8 cellular contexts compared by ENCODE assay signal in genomic region chr1:30757196-30757949, GRCh38. TPM values are rescaled to one million over a fixed set of nuclear protein-coding genes. Genes with fewer than 3 reads are reported as not detected.
A peak's percentile ranks its signal among the peaks of the same experiment; 100 is the strongest.
DNase-seq lines count a peak whose midpoint lies in the region; FAIRE-seq and TF ChIP-seq lines count a peak whose summit lies in the region.

A gene with protein sequence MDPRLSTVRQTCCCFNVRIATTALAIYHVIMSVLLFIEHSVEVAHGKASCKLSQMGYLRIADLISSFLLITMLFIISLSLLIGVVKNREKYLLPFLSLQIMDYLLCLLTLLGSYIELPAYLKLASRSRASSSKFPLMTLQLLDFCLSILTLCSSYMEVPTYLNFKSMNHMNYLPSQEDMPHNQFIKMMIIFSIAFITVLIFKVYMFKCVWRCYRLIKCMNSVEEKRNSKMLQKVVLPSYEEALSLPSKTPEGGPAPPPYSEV (minus strand): TSS chr1:30757774. CDS start chr1:30757745, 29 bp downstream.

- peak within 1 kb of the TSS in 1 of 2 experiments; percentile 21 for H3K4ac ChIP-seq in mesenchymal stem cell (ENCODE audit: low read depth in 1 of 2, low read length in 2 of 2)

- no peaks in the 10 kb centered on the region for H3K9me3 Mint-ChIP-seq in T-helper 2 cell treated with Interferon-gamma antibody and Interleukin-4, amounts not matched to agents 5 μg/mL and 100 μg/mL, for 36 hours

- peak within 1 kb of the TSS; percentile 78 for H4K8ac ChIP-seq in mesenchymal stem cell (ENCODE audit: low read length)

- H4K91ac ChIP-seq in mesenchymal stem cell (ENCODE audit: low read length) = peak within 1 kb of the TSS; percentile 57

- H3K36me3 ChIP-seq in mammary epithelial cell (ENCODE audit: insufficient read depth, low read length) (no peaks in the 10 kb centered on the region), mesenchymal stem cell (ENCODE audit: control insufficient read depth in 1 of 2, insufficient read depth in 2 of 2, low read depth in 1 of 2, low read length in 2 of 2) (no peaks in the 10 kb centered on the region), thymus (ENCODE audit: control insufficient read depth, insufficient read depth) (peaks cover 2% of the 10 kb centered on the region)

- H3K27ac ChIP-seq in mammary epithelial cell (ENCODE audit: insufficient read depth, low read depth, low read length) (no peak within 1 kb of the TSS), mesenchymal stem cell (ENCODE audit: low read length, poor library complexity, severe bottlenecking) (no peak within 1 kb of the TSS), thymus (ENCODE audit: low read depth) (peak within 1 kb of the TSS; percentile 95)

- CTCF ChIA-PET in mammary epithelial cell (lab: Charles Lee; ENCODE audit: low non-redundant PET) = no interaction called here

- peak within 1 kb of the TSS in 1 of 2 experiments; percentile 19 for H3K14ac ChIP-seq in mesenchymal stem cell (ENCODE audit: low read length in 2 of 2)

- TF ChIP-seq POLR2A in GM15510 (IDR thresholded peaks at IDR 0.05; ENCODE audit: borderline replicate concordance, extremely low read depth, insufficient read length) = peak; percentile 93

- no peak for TF ChIP-seq CTCF in mammary epithelial cell (conservative IDR thresholded peaks at IDR 0.05 in 1 of 2, IDR thresholded peaks at IDR 0.05 in 1 of 2; ENCODE audit: extremely low read depth in 1 of 2, insufficient read depth in 1 of 2, low read depth in 1 of 2, low read length in 2 of 2)

- in situ Hi-C loops in mammary epithelial cell (cut with MboI; ENCODE audit: low sequenced_read_pairs in 2 of 2) = no loop called here

- H3K23ac ChIP-seq in mesenchymal stem cell (ENCODE audit: low read length in 2 of 2) = no peak within 1 kb of the TSS

- no peaks in the 10 kb centered on the region for H3K79me2 ChIP-seq in mammary epithelial cell (ENCODE audit: insufficient read depth, low read length)

- H2BK12ac ChIP-seq in mesenchymal stem cell (ENCODE audit: low read length in 2 of 2) = peak within 1 kb of the TSS; percentile 59 to 73

- H4K20me1 ChIP-seq in mammary epithelial cell (ENCODE audit: insufficient read depth, low read length) = no peaks in the 10 kb centered on the region

- no peaks in the 10 kb centered on the region for H3K9me3 ChIP-seq in mammary epithelial cell (replicated peaks; ENCODE audit: insufficient read depth, low read length)
- H3K9me3 ChIP-seq in mesenchymal stem cell (ENCODE audit: control insufficient read depth, low read length) = no peaks in the 10 kb centered on the region
- no peaks in the 10 kb centered on the region for H3K9me3 ChIP-seq in thymus (ENCODE audit: control insufficient read depth)

- peaks cover 77% of the 10 kb centered on the region for H3K4me1 Mint-ChIP-seq in T-helper 2 cell treated with Interferon-gamma antibody and Interleukin-4, amounts not matched to agents 5 μg/mL and 100 μg/mL, for 36 hours (ENCODE audit: low read depth)

- intact Hi-C loops in mammary epithelial cell (cut with micrococcal nuclease) = no loop called here

- dilution Hi-C loops in mammary epithelial cell (cut with HindIII; ENCODE audit: low sequenced_read_pairs) = no loop called here

- peak within 1 kb of the TSS; percentile 59 for H2BK120ac ChIP-seq in mesenchymal stem cell (ENCODE audit: low read depth, low read length)

- BruUV-seq in mammary epithelial cell (replicated peaks; lab: Mats Ljungman, UMichigan) = no TSS peak

- H3K4me1 ChIP-seq in mammary epithelial cell (ENCODE audit: insufficient read depth, low read length) = peaks cover 24% of the 10 kb centered on the region
- H3K4me1 ChIP-seq in mesenchymal stem cell (ENCODE audit: control insufficient read depth, insufficient read depth, low read depth, low read length) = peaks cover 34% of the 10 kb centered on the region
- H3K4me1 ChIP-seq in thymus (ENCODE audit: control insufficient read depth, insufficient read depth, low read length) = peaks cover 59% of the 10 kb centered on the region

- no peak for FAIRE-seq in frontal cortex (lab: Jason Lieb, UNC)

- H2AK5ac ChIP-seq in mesenchymal stem cell (ENCODE audit: low read length, severe bottlenecking) = peak within 1 kb of the TSS; percentile 16

- H3K4me3 ChIP-seq in mammary epithelial cell (replicated peaks in 1 of 3; ENCODE audit: insufficient read depth in 1 of 3, low read depth in 2 of 3, low read length in 3 of 3) = no peak within 1 kb of the TSS
- peak within 1 kb of the TSS in 1 of 2 experiments; percentile 61 for H3K4me3 ChIP-seq in mesenchymal stem cell (ENCODE audit: insufficient read depth in 1 of 2, low read depth in 1 of 2, low read length in 2 of 2)
- peak within 1 kb of the TSS; percentile 87 for H3K4me3 ChIP-seq in thymus (ENCODE audit: low read length)

- H3K27ac Mint-ChIP-seq in T-helper 2 cell treated with Interferon-gamma antibody and Interleukin-4, amounts not matched to agents 5 μg/mL and 100 μg/mL, for 36 hours = peak within 1 kb of the TSS; percentile 99

- peak within 1 kb of the TSS; percentile 88 for H2BK15ac ChIP-seq in mesenchymal stem cell (ENCODE audit: low read depth, poor library complexity, severe bottlenecking)

- peak within 1 kb of the TSS; percentile 100 for H3K4me3 Mint-ChIP-seq in T-helper 2 cell treated with Interferon-gamma antibody and Interleukin-4, amounts not matched to agents 5 μg/mL and 100 μg/mL, for 36 hours

- H3K27me3 Mint-ChIP-seq in T-helper 2 cell treated with Interferon-gamma antibody and Interleukin-4, amounts not matched to agents 5 μg/mL and 100 μg/mL, for 36 hours (ENCODE audit: low read depth) = no peaks in the 10 kb centered on the region

- H3K79me1 ChIP-seq in mesenchymal stem cell (replicated peaks; ENCODE audit: low read length, poor library complexity, severe bottlenecking) = no peaks in the 10 kb centered on the region

- no peaks in the 10 kb centered on the region for H3K27me3 ChIP-seq in mammary epithelial cell (ENCODE audit: insufficient read depth, low read length)
- peaks cover 0 to 26% of the 10 kb centered on the region in 2 experiments for H3K27me3 ChIP-seq in mesenchymal stem cell (ENCODE audit: control insufficient read depth in 1 of 2, insufficient read depth in 1 of 2, low read length in 2 of 2)
- H3K27me3 ChIP-seq in thymus (ENCODE audit: control insufficient read depth, insufficient read depth) = no peaks in the 10 kb centered on the region

- peaks cover 44% of the 10 kb centered on the region for H3K36me3 Mint-ChIP-seq in T-helper 2 cell treated with Interferon-gamma antibody and Interleukin-4, amounts not matched to agents 5 μg/mL and 100 μg/mL, for 36 hours (ENCODE audit: low read depth)

- peak within 1 kb of the TSS; percentile 67 to 82 for H3K18ac ChIP-seq in mesenchymal stem cell (ENCODE audit: low read depth in 1 of 2, low read length in 2 of 2)

- H3K4me2 ChIP-seq in mammary epithelial cell (ENCODE audit: insufficient read depth, low read depth, low read length) (peak within 1 kb of the TSS; percentile 32), mesenchymal stem cell (ENCODE audit: low read length, poor library complexity, severe bottlenecking) (no peak within 1 kb of the TSS)

- H2BK5ac ChIP-seq in mesenchymal stem cell (ENCODE audit: low read depth, low read length, poor library complexity, severe bottlenecking) = no peak within 1 kb of the TSS

- WGBS in mammary epithelial cell (ENCODE audit: low coverage, missing lambda C conversion rate) = 91% methylated on average over 20 of the region's 25 CpGs
- 75% methylated on average over 23 of the region's 25 CpGs for WGBS in mesenchymal stem cell
- 4% methylated on average over 25 of the region's 25 CpGs for WGBS in thymus

- H3K9ac ChIP-seq in mammary epithelial cell (ENCODE audit: insufficient read depth, low read length) (no peak within 1 kb of the TSS), mesenchymal stem cell (ENCODE audit: low read length) (peak within 1 kb of the TSS; percentile 62)

- H2AFZ ChIP-seq in mammary epithelial cell (ENCODE audit: low read depth, low read length) (peak within 1 kb of the TSS; percentile 72), mesenchymal stem cell (ENCODE audit: low read depth, low read length) (no peak within 1 kb of the TSS)

- peak; percentile 48 for DNase-seq in T-helper 2 cell treated with Interferon-gamma antibody and Interleukin-4, amounts not matched to agents 5 μg/mL and 100 μg/mL, for 36 hours (ENCODE audit: low spot score)
- no peak for DNase-seq in mammary epithelial cell
- no peak for DNase-seq in mesenchymal stem cell
- DNase-seq in NCI-H2107 (lab: John Stamatoyannopoulos, UW) = no peak
- DNase-seq in frontal cortex (ENCODE audit: low spot score in 2 of 2) = no peak
- DNase-seq in NCI-H1930 (lab: John Stamatoyannopoulos, UW) = no peak

RNA-seq across cellular contexts. Expression of the gene that starts here (rescaled TPM):
- total RNA-seq in mammary epithelial cell (1 to 10 TPM in 1 of 2 donors, not detected in 1; 1.7 TPM), frontal cortex (3.7 TPM)
- polyA plus RNA-seq in mammary epithelial cell (1.8 TPM), thymus (364 TPM)
- 0.62 TPM for polyA minus RNA-seq in mammary epithelial cell
- 0.97 TPM for polyA plus RNA-seq in mesenchymal stem cell (2013, experiment 1 of 2)
- polyA plus RNA-seq in mesenchymal stem cell (2013, experiment 2 of 2) = 0.95 TPM

Comparison
In these comparisons a context has a peak if more than half of its experiments do, and no peak if none do; other contexts are left out.
1. RNA of the gene that starts here (polyA plus RNA-seq): 364 TPM in thymus (single experiment); 1.8 TPM in mammary epithelial cell (single experiment); every median in the first group is over 100 times any median in the second.